12 cellular contexts compared by ENCODE assay signal in genomic region chr7:97043281-97043680, GRCh38. TPM values are rescaled to one million over a fixed set of nuclear protein-coding genes. Genes with fewer than 3 reads are reported as not detected.
"Had no signal": no experiment of that assay in that cellular context is flagged by ENCODE, and none has a peak within 500 bp of the region (broad histone marks: within the 10 kb centered on the region; RNA-seq: fewer than 3 reads in every experiment).

No MANE protein-coding gene starts in this region.

- ATAC-seq: activated CD4-positive, CD25-positive, alpha-beta regulatory T cell treated with anti-CD3 and anti-CD28 coated beads, Interleukin-2, amount 50 U/mL, for 24 hours; stimulated activated naive CD8-positive, alpha-beta T cell treated with anti-CD3 and anti-CD28 coated beads, Interleukin-15, amount 100 ng/mL, for 72 hours had no signal

- H3K27me3 ChIP-seq: ovary, testis had no signal

- H3K4me3 ChIP-seq: ovary, testis had no signal

- H3K4me1 ChIP-seq: testis had no signal

- H3K27ac ChIP-seq: ovary, testis had no signal

- H3K36me3 ChIP-seq: ovary had no signal

- DNase-seq: activated gamma-delta T cell treated with Interleukin-2 at 50 U/mL for 16 hours; activated naive CD8-positive, alpha-beta T cell treated with anti-CD3 and anti-CD28 coated beads for 36 hours; activated T-cell treated with anti-CD3 and anti-CD28 coated beads, Interleukin-2, amount 50 U/mL, for 48 hours; ovary; stimulated activated CD4-positive, alpha-beta T cell treated with anti-CD3 and anti-CD28 coated beads, Interleukin-4, amount 100 ng/mL, for 4 hours; stimulated activated naive CD8-positive, alpha-beta T cell treated with anti-CD3 and anti-CD28 coated beads, Interleukin-15, amount 100 ng/mL, for 72 hours; testis had no signal

- H3K9me3 ChIP-seq: ovary, testis had no signal

RNA-seq across cellular contexts. Expression of gene DLX5, which starts 18.6 kb away (rescaled TPM):
- total RNA-seq: activated naive CD8-positive, alpha-beta T cell treated with anti-CD3 and anti-CD28 coated beads for 36 hours; kidney epithelial cell; liver; ureter had no signal
- polyA plus RNA-seq: liver had no signal

RNA-seq across cellular contexts. Expression of gene DLX6, which starts 37.9 kb away (rescaled TPM):
- total RNA-seq: activated naive CD8-positive, alpha-beta T cell treated with anti-CD3 and anti-CD28 coated beads for 36 hours; kidney epithelial cell; liver; ureter had no signal
- polyA plus RNA-seq: fibroblast of lung, liver had no signal
